8 cellular contexts compared by ENCODE assay signal in genomic region chr15:98648654-98649537, GRCh38. TPM values are rescaled to one million over a fixed set of nuclear protein-coding genes. Genes with fewer than 3 reads are reported as not detected.
A peak's percentile ranks its signal among the peaks of the same experiment; 100 is the strongest.
DNase-seq lines count a peak whose midpoint lies in the region; ATAC-seq lines count a peak whose summit lies in the region.

No MANE protein-coding gene starts in this region.

- peak overlapping the region; percentile 97 for H3K27ac ChIP-seq in neuronal stem cell (replicated peaks; ENCODE audit: low read length)

- H3K9ac ChIP-seq in NT2/D1 (ENCODE audit: insufficient read length, low read depth) = peak overlapping the region; percentile 95
- H3K9ac ChIP-seq in neuronal stem cell (ENCODE audit: low read depth, low read length, poor library complexity) = peak overlapping the region; percentile 81

- H3K4me2 ChIP-seq in neuronal stem cell (ENCODE audit: insufficient read depth, low read length, poor library complexity, severe bottlenecking) = peak overlapping the region; percentile 49

- ATAC-seq in HG02852 (IDR thresholded peaks at IDR 0.05; ENCODE audit: unreplicated experiment) = peak; percentile 23

- no peak overlapping the region for H2BK120ac ChIP-seq in neuronal stem cell (ENCODE audit: low read depth, low read length)

- peak overlapping the region; percentile 68 for H2AK5ac ChIP-seq in neuronal stem cell (ENCODE audit: low read depth, low read length)

- WGBS in neuronal stem cell (ENCODE audit: extremely low coverage in 2 of 2, insufficient read length in 2 of 2, insufficient replicate concordance in 1 of 2), 2 donors = no CpG with 5 or more reads among the region's 122 CpGs

- no peaks in the 10 kb centered on the region for H3K9me3 ChIP-seq in NT2/D1 (ENCODE audit: insufficient read depth, low read length)
- no peaks in the 10 kb centered on the region for H3K9me3 ChIP-seq in neuronal stem cell (replicated peaks in 1 of 2; ENCODE audit: control insufficient read depth in 2 of 2, insufficient read depth in 1 of 2, low read depth in 1 of 2, low read length in 2 of 2)

- no peak overlapping the region for H4K91ac ChIP-seq in neuronal stem cell (ENCODE audit: low read depth, low read length, poor library complexity)

- no peaks in the 10 kb centered on the region for H3K36me3 ChIP-seq in NT2/D1 (ENCODE audit: insufficient read depth, insufficient read length, low read length)
- H3K36me3 ChIP-seq in neuronal stem cell (replicated peaks in 1 of 2; ENCODE audit: control insufficient read depth in 2 of 2, insufficient read depth in 2 of 2, low read length in 2 of 2) = no peaks in the 10 kb centered on the region

- H3K4me3 ChIP-seq in NT2/D1 (ENCODE audit: insufficient read length, low read depth) (peak overlapping the region; percentile 90), neuronal stem cell (ENCODE audit: low read length in 2 of 2) (peak overlapping the region; percentile 59 to 100)

- H3K4me1 ChIP-seq in NT2/D1 (ENCODE audit: insufficient read depth, insufficient read length) (no peaks in the 10 kb centered on the region), neuronal stem cell (ENCODE audit: control insufficient read depth in 2 of 2, insufficient read depth in 1 of 2, low read depth in 1 of 2, low read length in 2 of 2) (peaks cover 7 to 26% of the 10 kb centered on the region in 2 donors)

- H3K14ac ChIP-seq in neuronal stem cell (ENCODE audit: low read length) = no peak overlapping the region

- H2BK12ac ChIP-seq in neuronal stem cell (ENCODE audit: low read length) = no peak overlapping the region

- H2BK5ac ChIP-seq in neuronal stem cell (ENCODE audit: low read length) = peak overlapping the region; percentile 84

- H2AFZ ChIP-seq in neuronal stem cell (ENCODE audit: low read length) = peak overlapping the region; percentile 81

- no peak overlapping the region for H2BK15ac ChIP-seq in neuronal stem cell (ENCODE audit: low read length)

- peak overlapping the region; percentile 95 for H3K18ac ChIP-seq in neuronal stem cell (ENCODE audit: low read length)

- H3K4ac ChIP-seq in neuronal stem cell (ENCODE audit: low read length) = no peak overlapping the region

- DNase-seq in NCI-H82 (lab: John Stamatoyannopoulos, UW) (peak; percentile 63), NCI-H82 treated with DMSO at 0.1 percent for 48 hours (lab: John Stamatoyannopoulos, UW; ENCODE audit: unreplicated experiment) (no peak), NT2/D1 (ENCODE audit: low read depth, low spot score) (no peak), activated gamma-delta T cell treated with Interleukin-2 at 50 U/mL for 16 hours (peak; percentile 20), globus pallidus (ENCODE audit: low spot score) (peak; percentile 55), neuronal stem cell (ENCODE audit: low spot score) (peak; percentile 72), NCI-H187 treated with DMSO at 0.1 percent for 48 hours (lab: John Stamatoyannopoulos, UW) (no peak)

- no peak overlapping the region for H4K8ac ChIP-seq in neuronal stem cell (ENCODE audit: low read depth, low read length)

- H3K23ac ChIP-seq in neuronal stem cell (ENCODE audit: low read depth, low read length, poor library complexity) = peak overlapping the region; percentile 80

- H3K27me3 ChIP-seq in NT2/D1 (ENCODE audit: insufficient read depth, insufficient read length) = peaks cover 19% of the 10 kb centered on the region
- H3K27me3 ChIP-seq in neuronal stem cell (ENCODE audit: control insufficient read depth in 3 of 3, insufficient read depth in 3 of 3, low read depth in 1 of 3, low read length in 3 of 3) = no peaks in the 10 kb centered on the region

- peaks cover 12% of the 10 kb centered on the region for H3K79me1 ChIP-seq in neuronal stem cell (ENCODE audit: low read depth, low read length)

RNA-seq across cellular contexts. Expression of gene IGF1R, which starts 0.6 kb away (rescaled TPM):
- 24.3 TPM for polyA plus RNA-seq in neuronal stem cell (2013, experiment 1 of 2)
- polyA plus RNA-seq in neuronal stem cell (2013, experiment 2 of 2) = 26.8 TPM

Comparison
In these comparisons a context has a peak if more than half of its experiments do, and no peak if none do; other contexts are left out.
1. DNase-seq: peak in NCI-H82 (single experiment), activated gamma-delta T cell treated with Interleukin-2 at 50 U/mL for 16 hours (single experiment), globus pallidus (single experiment) and neuronal stem cell (single experiment); none in NCI-H82 treated with DMSO at 0.1 percent for 48 hours (single experiment), NT2/D1 (single experiment) and NCI-H187 treated with DMSO at 0.1 percent for 48 hours (single experiment).